ENCODE assay signal across 8 cellular contexts in genomic region chr13:60163525-60164471, GRCh38. TPM values are rescaled to one million over a fixed set of nuclear protein-coding genes. Genes with fewer than 3 reads are reported as not detected.
DNase-seq lines count a peak whose midpoint lies in the region; ATAC-seq, FAIRE-seq and TF ChIP-seq lines count a peak whose summit lies in the region.

Gene DIAPH3, minus strand, starts transcription at chr13:60163928. Its CDS starts 162 bp downstream, at chr13:60163766.

- peaks cover 18% of the 10 kb centered on the region for H3K4me1 Mint-ChIP-seq in T-helper 17 cell

- H3K36me3 ChIP-seq in left ventricle myocardium inferior = no peaks in the 10 kb centered on the region
- H3K36me3 ChIP-seq in prostate gland = no peaks in the 10 kb centered on the region

- peak within 1 kb of the TSS; percentile 94 for H3K27ac Mint-ChIP-seq in T-helper 17 cell

- H3K4me3 ChIP-seq in left ventricle myocardium inferior (peak within 1 kb of the TSS; percentile 85), prostate gland (peak within 1 kb of the TSS; percentile 59 to 67)

- no peaks in the 10 kb centered on the region for H3K36me3 Mint-ChIP-seq in T-helper 17 cell (ENCODE audit: low read depth)

- DNase-seq in NCI-H1694 treated with DMSO at 0.1 percent for 48 hours (lab: John Stamatoyannopoulos, UW) (peak; percentile 89), T-helper 17 cell (peak; percentile 84 to 91 (median 87)), amygdala (lab: John Stamatoyannopoulos, UW) (peak; percentile 50 to 97 (median 91)), left ventricle myocardium inferior (peak; percentile 97), prostate gland (ENCODE audit: low spot score) (peak; percentile 93), urothelium cell line (ENCODE audit: low spot score) (peak; percentile 93)

- peaks cover 10% of the 10 kb centered on the region for H3K27me3 Mint-ChIP-seq in T-helper 17 cell

- peak; percentile 95 for TF ChIP-seq POLR2A in GM15510 (IDR thresholded peaks at IDR 0.05; ENCODE audit: borderline replicate concordance, extremely low read depth, insufficient read length)
- peak; percentile 79 for TF ChIP-seq POLR2A in prostate gland (IDR thresholded peaks at IDR 0.05)

- under 1% methylated on average over 46 of the region's 62 CpGs for WGBS in prostate gland

- TF ChIP-seq CTCF in left ventricle myocardium inferior (IDR thresholded peaks at IDR 0.05; ENCODE audit: borderline replicate concordance) = peak; percentile 11
- TF ChIP-seq CTCF in prostate gland (IDR thresholded peaks at IDR 0.05) = no peak

- H3K4me1 ChIP-seq in left ventricle myocardium inferior = peaks cover 32% of the 10 kb centered on the region
- peaks cover 2% of the 10 kb centered on the region for H3K4me1 ChIP-seq in prostate gland (replicated peaks)

- FAIRE-seq in urothelium cell line (lab: Jason Lieb, UNC) = no peak

- H3K9me3 ChIP-seq in T-helper 17 cell (ENCODE audit: control insufficient read depth, low read length, poor library complexity, severe bottlenecking) (no peaks in the 10 kb centered on the region), left ventricle myocardium inferior (replicated peaks) (no peaks in the 10 kb centered on the region), prostate gland (no peaks in the 10 kb centered on the region)

- H3K27me3 ChIP-seq in left ventricle myocardium inferior (ENCODE audit: low read depth) (peaks cover 12% of the 10 kb centered on the region), prostate gland (replicated peaks; ENCODE audit: insufficient read depth) (no peaks in the 10 kb centered on the region)

- intact Hi-C loops in left ventricle myocardium inferior (cut with micrococcal nuclease) = no loop called here
- intact Hi-C loops in prostate gland (cut with DNase I) = loop anchor here (10.0 kb wide), 1 partner anchor 231 kb away; the partner anchor contains the start of gene TDRD3

- peak within 1 kb of the TSS; percentile 94 for H3K4me3 Mint-ChIP-seq in T-helper 17 cell

- H3K27ac ChIP-seq in left ventricle myocardium inferior (replicated peaks) (peak within 1 kb of the TSS; percentile 97), prostate gland (peak within 1 kb of the TSS; percentile 86 to 91)

- peak; percentile 99 for ATAC-seq in HG02885 (IDR thresholded peaks at IDR 0.05; ENCODE audit: poor library complexity, unreplicated experiment)
- ATAC-seq in T-helper 17 cell = peak; percentile 100

RNA-seq across cellular contexts. Expression of gene DIAPH3, which starts in this region (rescaled TPM):
- under 1 TPM in 1 of 2 donors, not detected in 1; 0.42 TPM for total RNA-seq in T-helper 17 cell
- 0.25 TPM for total RNA-seq in left ventricle myocardium inferior
- total RNA-seq in prostate gland = 1 to 10 TPM in 1 of 2 donors, under 1 TPM in 1; 0.27 to 2.4 TPM

Comparison
In these comparisons a context has a peak if more than half of its experiments do, and no peak if none do; other contexts are left out.
1. Peak in every context shown above with its lines: DNase-seq, ATAC-seq, H3K4me3 ChIP-seq and H3K27ac ChIP-seq.
2. Peak in DNase-seq and ATAC-seq in T-helper 17 cell; RNA of the gene not detected or under 1 TPM.
3. Peak in DNase-seq, H3K4me3 ChIP-seq and H3K27ac ChIP-seq in left ventricle myocardium inferior; RNA of the gene not detected or under 1 TPM.